ENCODE assay signal across 8 cellular contexts in genomic region chr20:51563597-51564332, GRCh38. TPM values are rescaled to one million over a fixed set of nuclear protein-coding genes. Genes with fewer than 3 reads are reported as not detected.
A peak's percentile ranks its signal among the peaks of the same experiment; 100 is the strongest.
DNase-seq lines count a peak whose midpoint lies in the region; ATAC-seq, FAIRE-seq and TF ChIP-seq lines count a peak whose summit lies in the region.

No MANE protein-coding gene starts in this region.

- no peak overlapping the region for H3K9ac ChIP-seq in NT2/D1 (ENCODE audit: insufficient read length, low read depth)

- intact Hi-C loops in left colon (cut with DNase I, micrococcal nuclease), result no loop called here

- H3K27me3 ChIP-seq in NT2/D1 (ENCODE audit: insufficient read depth, insufficient read length), result peaks cover 49% of the 10 kb centered on the region
- peaks cover 41% of the 10 kb centered on the region for H3K27me3 ChIP-seq in bronchial epithelial cell (ENCODE audit: control insufficient read depth, insufficient read depth, low read length)

- H3K4me3 ChIP-seq in NT2/D1 (ENCODE audit: insufficient read length, low read depth) (peak overlapping the region; percentile 54), bronchial epithelial cell (ENCODE audit: low read depth, low read length) (no peak overlapping the region)

- H3K9me3 ChIP-seq in NT2/D1 (ENCODE audit: insufficient read depth, low read length), result no peaks in the 10 kb centered on the region

- peak; percentile 66 for DNase-seq in DMS 273 (lab: John Stamatoyannopoulos, UW; ENCODE audit: unreplicated experiment)
- no peak for DNase-seq in DMS 273 treated with DMSO at 0.1 percent for 48 hours (lab: John Stamatoyannopoulos, UW)
- no peak for DNase-seq in NT2/D1 (ENCODE audit: low read depth, low spot score)
- DNase-seq in bronchial epithelial cell (ENCODE audit: low read depth), result peak; percentile 60
- peak; percentile 39 to 42 for DNase-seq in left colon
- peak; percentile 35 for DNase-seq in stimulated activated naive CD8-positive, alpha-beta T cell treated with anti-CD3 and anti-CD28 coated beads, Interleukin-15, Interleukin-2, amounts not matched to agents 100 U/mL and 50 U/mL, for 24 hours

- ATAC-seq in left colon, result peak; percentile 38
- peak; percentile 44 for ATAC-seq in stimulated activated naive CD8-positive, alpha-beta T cell treated with anti-CD3 and anti-CD28 coated beads, Interleukin-15, Interleukin-2, amounts not matched to agents 100 U/mL and 50 U/mL, for 24 hours
- no peak for ATAC-seq in GM21576 (IDR thresholded peaks at IDR 0.05; ENCODE audit: unreplicated experiment)
- ATAC-seq in GM18909 (IDR thresholded peaks at IDR 0.05; ENCODE audit: poor library complexity, unreplicated experiment), result no peak

- no peak for TF ChIP-seq CTCF in bronchial epithelial cell (IDR thresholded peaks at IDR 0.05; ENCODE audit: insufficient read depth, low read length, severe bottlenecking)

- FAIRE-seq in bronchial epithelial cell (lab: Jason Lieb, UNC), result no peak

- H3K4me1 ChIP-seq in NT2/D1 (ENCODE audit: insufficient read depth, insufficient read length), result peaks cover 7% of the 10 kb centered on the region

- no peaks in the 10 kb centered on the region for H3K36me3 ChIP-seq in NT2/D1 (ENCODE audit: insufficient read depth, insufficient read length, low read length)
- H3K36me3 ChIP-seq in bronchial epithelial cell (ENCODE audit: control insufficient read depth, insufficient read depth, low read length), result no peaks in the 10 kb centered on the region

RNA-seq across cellular contexts. Expression of gene NFATC2, which starts 21.2 kb away (rescaled TPM):
- total RNA-seq in bronchial epithelial cell, result under 0.01 TPM in 1 of 2 replicates, not detected in the other
- total RNA-seq in left colon, result 1 to 10 TPM; 4.7 to 5.6 TPM

Comparison
In these comparisons a context has a peak if more than half of its experiments do, and no peak if none do; other contexts are left out.
1. DNase-seq: peak in DMS 273 (single experiment), bronchial epithelial cell (single experiment), left colon (2 of 2) and stimulated activated naive CD8-positive, alpha-beta T cell treated with anti-CD3 and anti-CD28 coated beads, Interleukin-15, Interleukin-2, amounts not matched to agents 100 U/mL and 50 U/mL, for 24 hours (single experiment); none in DMS 273 treated with DMSO at 0.1 percent for 48 hours (single experiment) and NT2/D1 (single experiment).
2. ATAC-seq: peak in left colon (single experiment) and stimulated activated naive CD8-positive, alpha-beta T cell treated with anti-CD3 and anti-CD28 coated beads, Interleukin-15, Interleukin-2, amounts not matched to agents 100 U/mL and 50 U/mL, for 24 hours (single experiment); none in GM21576 (single experiment) and GM18909 (single experiment).